9 cellular contexts compared by ENCODE assay signal in genomic region chr2:126658910-126659613, GRCh38. TPM values are rescaled to one million over a fixed set of nuclear protein-coding genes. Genes with fewer than 3 reads are reported as not detected.
DNase-seq lines count a peak whose midpoint lies in the region; ATAC-seq and TF ChIP-seq lines count a peak whose summit lies in the region.
"Had no signal": no experiment of that assay in that cellular context is flagged by ENCODE, and none has a peak within 500 bp of the region (broad histone marks: within the 10 kb centered on the region; RNA-seq: fewer than 3 reads in every experiment).

No MANE protein-coding gene starts in this region.

- no peak overlapping the region for H4K8ac ChIP-seq in H9 (replicated peaks; ENCODE audit: insufficient read length, low read depth, low read length)

- H2BK15ac ChIP-seq in H9 (ENCODE audit: low read depth, low read length) = no peak overlapping the region

- H3K18ac ChIP-seq in H9 (ENCODE audit: insufficient read length, low read depth, low read length) = no peak overlapping the region

- no peak overlapping the region for H2BK120ac ChIP-seq in H9 (ENCODE audit: low read depth, low read length, poor library complexity, severe bottlenecking)

- no peak overlapping the region for H2BK12ac ChIP-seq in H9 (ENCODE audit: insufficient read length, low read depth, low read length)

- 13% methylated on average over 11 of the region's 11 CpGs for WGBS in right cardiac atrium
- WGBS in H9 (ENCODE audit: extremely low coverage, insufficient read length, low lambda C conversion rate) = no CpG with 5 or more reads among the region's 11 CpGs

- H3K4ac ChIP-seq in H9 (ENCODE audit: low read depth, low read length) = no peak overlapping the region

- intact Hi-C loops in activated T-helper 2 cell treated with anti-CD3 and anti-CD28 coated beads, Interferon-gamma antibody, Interleukin-2, Interleukin-4, amounts not matched to agents 10 μg/mL and 5 μg/mL and 100 μg/mL, durations not matched to agents 14 hours and 24 hours and 36 hours (cut with micrococcal nuclease) = loop anchor here (2.0 to 5.0 kb wide), 4 partner anchors 43 to 423 kb away; no protein-coding TSS in a partner anchor
- intact Hi-C loops in right cardiac atrium (cut with DNase I) = no loop called here

- H3K4me3 Mint-ChIP-seq in activated T-helper 2 cell treated with anti-CD3 and anti-CD28 coated beads, Interferon-gamma antibody, Interleukin-2, Interleukin-4, amounts not matched to agents 10 μg/mL and 5 μg/mL and 100 μg/mL, durations not matched to agents 14 hours and 24 hours and 36 hours (ENCODE audit: low read depth) = peak overlapping the region; percentile 78
- no peak overlapping the region for H3K4me3 Mint-ChIP-seq in H9

- H3K36me3 Mint-ChIP-seq in activated T-helper 2 cell treated with anti-CD3 and anti-CD28 coated beads, Interferon-gamma antibody, Interleukin-2, Interleukin-4, amounts not matched to agents 10 μg/mL and 5 μg/mL and 100 μg/mL, durations not matched to agents 14 hours and 24 hours and 36 hours (ENCODE audit: low read depth) = peaks cover 60% of the 10 kb centered on the region
- no peaks in the 10 kb centered on the region; a peak in 1 of 7 replicates for H3K36me3 Mint-ChIP-seq in H9 (ENCODE audit: insufficient read depth in 1 of 3, low read depth in 3 of 3)

- no peak overlapping the region for H2AK5ac ChIP-seq in H9 (ENCODE audit: insufficient read length, low read length)

- no peak for TF ChIP-seq CTCF in H9 (conservative IDR thresholded peaks at IDR 0.05)

- DNase-seq in GM04503 (ENCODE audit: low read depth) = peak; percentile 42
- peak; percentile 34 to 59 for DNase-seq in Kasumi-1 (lab: John Stamatoyannopoulos, UW)
- DNase-seq in activated T-helper 2 cell treated with anti-CD3 and anti-CD28 coated beads, Interferon-gamma antibody, Interleukin-2, Interleukin-4, amounts not matched to agents 10 μg/mL and 5 μg/mL and 100 μg/mL, durations not matched to agents 14 hours and 24 hours and 36 hours (ENCODE audit: low spot score) = peak; percentile 68
- DNase-seq in right cardiac atrium = peak; percentile 83 to 90 (median 88)
- peak; percentile 33 for DNase-seq in stimulated activated CD4-positive, alpha-beta T cell treated with anti-CD3 and anti-CD28 coated beads, Interleukin-2, amount 100 ng/mL, for 4 hours (ENCODE audit: low read depth)
- DNase-seq in hippocampal formation (lab: John Stamatoyannopoulos, UW) = no peak
- no peak for DNase-seq in H9

- H3K4me1 ChIP-seq in right cardiac atrium (ENCODE audit: control insufficient read depth, insufficient read depth, low read length) = peaks cover 27% of the 10 kb centered on the region
- peaks cover 8% of the 10 kb centered on the region for H3K4me1 ChIP-seq in H9 (ENCODE audit: insufficient read depth, low read length)

- peaks cover 19% of the 10 kb centered on the region for H3K23me2 ChIP-seq in H9 (ENCODE audit: insufficient read length, low read depth, low read length, poor library complexity, severe bottlenecking)

- H3K79me2 ChIP-seq in H9 (ENCODE audit: insufficient read depth, low read length) = 0 out of 2 replicates have a peak, but pooled peaks cover 2% of the 10 kb centered on the region

- no peak overlapping the region for H2BK5ac ChIP-seq in H9 (ENCODE audit: insufficient read length, low read length)

- no peak overlapping the region for H4K91ac ChIP-seq in H9 (ENCODE audit: insufficient read length, low read depth, low read length)

- H2BK20ac ChIP-seq in H9 (ENCODE audit: low read depth, low read length, poor library complexity, severe bottlenecking) = no peak overlapping the region

- H3K23ac ChIP-seq in H9 (ENCODE audit: insufficient read length, low read depth, low read length) = no peak overlapping the region

- no peak overlapping the region for H2AFZ ChIP-seq in H9 (ENCODE audit: low read length)

- no peak overlapping the region for H3K9ac ChIP-seq in H9 (ENCODE audit: extremely low read depth, insufficient read length, low read length)
- H3K9ac ChIP-seq: KMS-11 had no signal

- no peak overlapping the region for H3T11ph ChIP-seq in H9 (ENCODE audit: low read length)

- H3K56ac ChIP-seq in H9 (ENCODE audit: insufficient read length, low read depth, low read length) = no peak overlapping the region

- H3K27ac ChIP-seq in right cardiac atrium (ENCODE audit: low read length) = peak overlapping the region; percentile 61
- H3K27ac ChIP-seq in H9 (ENCODE audit: insufficient read length, low read depth, low read length) = no peak overlapping the region
- H3K27ac ChIP-seq: KMS-11 had no signal

- H3K27ac Mint-ChIP-seq in activated T-helper 2 cell treated with anti-CD3 and anti-CD28 coated beads, Interferon-gamma antibody, Interleukin-2, Interleukin-4, amounts not matched to agents 10 μg/mL and 5 μg/mL and 100 μg/mL, durations not matched to agents 14 hours and 24 hours and 36 hours = peak overlapping the region; percentile 93
- no peak overlapping the region; a peak in 1 of 7 replicates for H3K27ac Mint-ChIP-seq in H9

- no peak overlapping the region for H4K5ac ChIP-seq in H9 (ENCODE audit: insufficient read length, low read depth, low read length)

- H3K27me3 Mint-ChIP-seq in activated T-helper 2 cell treated with anti-CD3 and anti-CD28 coated beads, Interferon-gamma antibody, Interleukin-2, Interleukin-4, amounts not matched to agents 10 μg/mL and 5 μg/mL and 100 μg/mL, durations not matched to agents 14 hours and 24 hours and 36 hours (ENCODE audit: low read depth) = no peaks in the 10 kb centered on the region
- H3K27me3 Mint-ChIP-seq in H9 (ENCODE audit: low read depth) = peaks cover 20% of the 10 kb centered on the region

- H3K4me1 Mint-ChIP-seq in activated T-helper 2 cell treated with anti-CD3 and anti-CD28 coated beads, Interferon-gamma antibody, Interleukin-2, Interleukin-4, amounts not matched to agents 10 μg/mL and 5 μg/mL and 100 μg/mL, durations not matched to agents 14 hours and 24 hours and 36 hours (ENCODE audit: low read depth) = peaks cover 73% of the 10 kb centered on the region
- H3K4me1 Mint-ChIP-seq in H9 = peaks cover 44 to 45% of the 10 kb centered on the region in 2 experiments

- H3K9me3 ChIP-seq in right cardiac atrium (ENCODE audit: control insufficient read depth, low read length) = no peaks in the 10 kb centered on the region
- no peaks in the 10 kb centered on the region for H3K9me3 ChIP-seq in H9 (ENCODE audit: control insufficient read depth, low read depth, low read length)

- no peak overlapping the region for H3K4me2 ChIP-seq in H9 (ENCODE audit: insufficient read depth, insufficient read length, low read length)
- H3K4me2 ChIP-seq: KMS-11 had no signal

- H3K9me3 Mint-ChIP-seq in activated T-helper 2 cell treated with anti-CD3 and anti-CD28 coated beads, Interferon-gamma antibody, Interleukin-2, Interleukin-4, amounts not matched to agents 10 μg/mL and 5 μg/mL and 100 μg/mL, durations not matched to agents 14 hours and 24 hours and 36 hours = no peaks in the 10 kb centered on the region
- H3K9me3 Mint-ChIP-seq in H9 = 0 out of 5 replicates have a peak, but pooled peaks cover 0 to 3% of the 10 kb centered on the region in 2 experiments

- H3K27me3 ChIP-seq in right cardiac atrium (ENCODE audit: control insufficient read depth, insufficient read depth) (no peaks in the 10 kb centered on the region), H9 (ENCODE audit: insufficient read depth, low read length) (no peaks in the 10 kb centered on the region)

- H3K79me1 ChIP-seq in H9 (ENCODE audit: insufficient read depth, low read depth, low read length, poor library complexity, severe bottlenecking) = no peaks in the 10 kb centered on the region

- H3K14ac ChIP-seq in H9 (ENCODE audit: insufficient read depth, low read length) = no peak overlapping the region

- no peaks in the 10 kb centered on the region for H4K20me1 ChIP-seq in H9 (ENCODE audit: control insufficient read depth, insufficient read depth, insufficient read length)

- no peak overlapping the region for H3K4me3 ChIP-seq in right cardiac atrium (ENCODE audit: low read length)

- peak; percentile 41 for ATAC-seq in GM21576 (IDR thresholded peaks at IDR 0.05; ENCODE audit: unreplicated experiment)
- peak; percentile 47 to 68 for ATAC-seq in right cardiac atrium

RNA-seq across cellular contexts. Expression of gene GYPC, which starts 3.1 kb away (rescaled TPM):
- 119 and 128 TPM in 2 replicates for total RNA-seq in activated T-helper 2 cell treated with anti-CD3 and anti-CD28 coated beads, Interferon-gamma antibody, Interleukin-2, Interleukin-4, amounts not matched to agents 10 μg/mL and 5 μg/mL and 100 μg/mL, durations not matched to agents 14 hours and 24 hours and 36 hours
- total RNA-seq in right cardiac atrium = 10 to 100 TPM; 83.2 to 98.1 (median 88.3) TPM
- 113 TPM for polyA plus RNA-seq in right cardiac atrium
- total RNA-seq in H9 (2021) = 13.6 and 14.0 TPM in 2 replicates

Comparison
In these comparisons a context has a peak if more than half of its experiments do, and no peak if none do; other contexts are left out.
1. DNase-seq: peak in GM04503 (single experiment), Kasumi-1 (2 of 2), activated T-helper 2 cell treated with anti-CD3 and anti-CD28 coated beads, Interferon-gamma antibody, Interleukin-2, Interleukin-4, amounts not matched to agents 10 μg/mL and 5 μg/mL and 100 μg/mL, durations not matched to agents 14 hours and 24 hours and 36 hours (single experiment), right cardiac atrium (3 of 3) and stimulated activated CD4-positive, alpha-beta T cell treated with anti-CD3 and anti-CD28 coated beads, Interleukin-2, amount 100 ng/mL, for 4 hours (single experiment); none in hippocampal formation (0 of 2) and H9 (single experiment).